In genomic region chr1:48450505-48450904, GRCh38 we compare ENCODE assay signal across 16 cellular contexts. TPM values are rescaled to one million over a fixed set of nuclear protein-coding genes. Genes with fewer than 3 reads are reported as not detected.
DNase-seq lines count a peak whose midpoint lies in the region; ATAC-seq, FAIRE-seq and TF ChIP-seq lines count a peak whose summit lies in the region.
"Had no signal": no experiment of that assay in that cellular context is flagged by ENCODE, and none has a peak within 500 bp of the region (broad histone marks: within the 10 kb centered on the region; RNA-seq: fewer than 3 reads in every experiment).

No MANE protein-coding gene starts in this region.

- DNase-seq in D721Med (ENCODE audit: insufficient read length, low spot score) (no peak), OCI-LY7 (ENCODE audit: low spot score) (no peak), epithelial cell of esophagus (ENCODE audit: low read depth) (no peak), osteocyte (ENCODE audit: extremely low spot score, unreplicated experiment) (no peak), SKM-1 treated with dmso at 0.1 percent for 144 hours (lab: John Stamatoyannopoulos, UW; ENCODE audit: unreplicated experiment) (no peak), NCI-H526 (lab: John Stamatoyannopoulos, UW) (no peak)
- DNase-seq: activated CD8-positive, alpha-beta T cell treated with anti-CD3 and anti-CD28 coated beads for 36 hours; activated gamma-delta T cell treated with Interleukin-2 at 50 U/mL for 16 hours; gastrocnemius medialis; kidney glomerular epithelial cell; naive B cell; RPMI8226; sigmoid colon had no signal

- intact Hi-C loops in OCI-LY7 (cut with micrococcal nuclease; ENCODE audit: unreplicated experiment): loop anchor here (5.0 kb wide), 1 partner anchor 47 kb away; no protein-coding TSS in a partner anchor

- H3K27me3 Mint-ChIP-seq in osteocyte (ENCODE audit: unreplicated experiment): no peaks in the 10 kb centered on the region
- H3K27me3 Mint-ChIP-seq: activated CD8-positive, alpha-beta T cell treated with anti-CD3 and anti-CD28 coated beads for 36 hours had no signal

- no peaks in the 10 kb centered on the region for H3K4me1 ChIP-seq in OCI-LY7 (ENCODE audit: insufficient read depth, low read length, poor library complexity, severe bottlenecking)
- H3K4me1 ChIP-seq: gastrocnemius medialis, sigmoid colon had no signal

- H2AFZ ChIP-seq in OCI-LY7 (ENCODE audit: low read length): no peak overlapping the region

- H3K27ac Mint-ChIP-seq in osteocyte (ENCODE audit: unreplicated experiment): no peak overlapping the region
- H3K27ac Mint-ChIP-seq: activated CD8-positive, alpha-beta T cell treated with anti-CD3 and anti-CD28 coated beads for 36 hours had no signal

- no peaks in the 10 kb centered on the region for H3K4me1 Mint-ChIP-seq in osteocyte (ENCODE audit: unreplicated experiment)
- H3K4me1 Mint-ChIP-seq: naive B cell had no signal

- no peak overlapping the region for H3K4me2 ChIP-seq in OCI-LY7 (ENCODE audit: low read length)

- BruUV-seq in OCI-LY7 (replicated peaks; lab: Mats Ljungman, UMichigan): no TSS peak

- ATAC-seq in GM21447 (IDR thresholded peaks at IDR 0.05; ENCODE audit: unreplicated experiment): no peak
- ATAC-seq: activated CD8-positive, alpha-beta T cell treated with anti-CD3 and anti-CD28 coated beads for 36 hours; gastrocnemius medialis had no signal

- CTCF ChIA-PET in OCI-LY7 (lab: Charles Lee; ENCODE audit: unreplicated experiment): no interaction called here

- POLR2A ChIA-PET in OCI-LY7 (lab: Charles Lee): interaction anchor here (0.7 to 1.3 kb wide), 3 partner anchors 10 to 164 kb away, joined by 3 read pairs; partner anchors contain the start of gene SPATA6

- no peak overlapping the region for H3K27ac ChIP-seq in OCI-LY7 (ENCODE audit: low read depth, low read length, poor library complexity, severe bottlenecking)
- H3K27ac ChIP-seq: gastrocnemius medialis, HL-60, sigmoid colon had no signal

- no peaks in the 10 kb centered on the region for H3K9me3 ChIP-seq in OCI-LY7 (ENCODE audit: low read length)
- H3K9me3 ChIP-seq: gastrocnemius medialis, sigmoid colon had no signal

- no peak overlapping the region for H3K4me3 Mint-ChIP-seq in osteocyte (ENCODE audit: unreplicated experiment)
- H3K4me3 Mint-ChIP-seq: activated CD8-positive, alpha-beta T cell treated with anti-CD3 and anti-CD28 coated beads for 36 hours; naive B cell had no signal

- TF ChIP-seq CTCF in D721Med (IDR thresholded peaks at IDR 0.05; ENCODE audit: insufficient read depth, missing control alignments) (peak; percentile 25), OCI-LY7 (conservative IDR thresholded peaks at IDR 0.05; ENCODE audit: low read length) (peak; percentile 56), epithelial cell of esophagus (IDR thresholded peaks at IDR 0.05; ENCODE audit: insufficient read depth, low read depth, low read length, missing control alignments) (peak; percentile 35), osteocyte (IDR thresholded peaks at IDR 0.05) (peak; percentile 46)

- no peak for FAIRE-seq in D721Med (lab: Jason Lieb, UNC)
- FAIRE-seq: colon had no signal

- H3K9me2 ChIP-seq in OCI-LY7 (ENCODE audit: insufficient read depth, low read length): no peaks in the 10 kb centered on the region

- H3K4me3 ChIP-seq in OCI-LY7 (ENCODE audit: low read depth, low read length, poor library complexity, severe bottlenecking): no peak overlapping the region
- no peak overlapping the region for H3K4me3 ChIP-seq in epithelial cell of esophagus (ENCODE audit: low read length)
- H3K4me3 ChIP-seq: gastrocnemius medialis, sigmoid colon had no signal

- H3K36me3 ChIP-seq in OCI-LY7 (ENCODE audit: insufficient read depth, low read length): no peaks in the 10 kb centered on the region
- H3K36me3 ChIP-seq: gastrocnemius medialis had no signal

- no peaks in the 10 kb centered on the region for H3K79me2 ChIP-seq in OCI-LY7 (ENCODE audit: insufficient read depth, low read depth, low read length)

- H3K36me3 Mint-ChIP-seq in osteocyte (ENCODE audit: unreplicated experiment): no peaks in the 10 kb centered on the region
- H3K36me3 Mint-ChIP-seq: naive B cell had no signal

- no peaks in the 10 kb centered on the region for H3K9me3 Mint-ChIP-seq in osteocyte (ENCODE audit: unreplicated experiment)
- H3K9me3 Mint-ChIP-seq: activated CD8-positive, alpha-beta T cell treated with anti-CD3 and anti-CD28 coated beads for 36 hours had no signal

- H4K20me1 ChIP-seq in OCI-LY7 (ENCODE audit: insufficient read depth, low read length): no peaks in the 10 kb centered on the region

RNA-seq across cellular contexts. Expression of gene SPATA6, which starts 21.5 kb away (rescaled TPM):
- 0.54 TPM in 1 of 2 replicates, not detected in the other for total RNA-seq in OCI-LY7 (2014; rRNA removed; shearing (Covaris generic))
- total RNA-seq in OCI-LY7 (2022) (1.7 and 2.5 TPM in 2 replicates), osteocyte (5.2 and 9.9 TPM in 2 replicates)
